Comparison of ENCODE assay signal across 19 cellular contexts in the genomic region with DNA sequence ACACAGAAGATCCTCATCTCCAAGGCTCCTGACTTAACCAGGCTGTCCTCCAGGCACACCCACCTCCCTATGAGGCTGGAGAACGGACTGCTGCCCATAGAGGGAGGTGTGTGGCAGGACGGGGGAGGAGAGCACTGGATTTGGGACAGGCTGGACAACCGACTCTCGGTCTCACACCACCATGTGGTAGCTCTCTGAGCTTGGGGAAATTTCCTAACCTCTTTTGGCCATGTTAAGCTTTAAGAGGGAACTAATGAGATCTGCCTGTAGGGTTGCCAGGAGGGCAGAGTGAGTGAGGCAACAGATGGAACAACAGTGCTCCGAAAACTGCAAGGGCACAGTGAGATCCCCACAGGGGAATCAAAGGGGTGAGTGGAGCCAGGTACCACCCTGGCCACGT. TPM values are rescaled to one million over a fixed set of nuclear protein-coding genes. Genes with fewer than 3 reads are reported as not detected.
DNase-seq lines count a peak whose midpoint lies in the region; FAIRE-seq and TF ChIP-seq lines count a peak whose summit lies in the region.
"Had no signal": no experiment of that assay in that cellular context is flagged by ENCODE, and none has a peak within 500 bp of the region (broad histone marks: within the 10 kb centered on the region; RNA-seq: fewer than 3 reads in every experiment).

No MANE protein-coding gene starts in this region.

- H3K79me2 ChIP-seq in neural cell (replicated peaks; ENCODE audit: insufficient read depth, low read length): no peaks in the 10 kb centered on the region
- H3K79me2 ChIP-seq: parathyroid adenoma had no signal

- H3K4me1 ChIP-seq in HEK293 (ENCODE audit: control insufficient read depth, insufficient read depth, low read length): peaks cover 31% of the 10 kb centered on the region
- H3K4me1 ChIP-seq: parathyroid adenoma, Peyer's patch, transverse colon had no signal

- TF ChIP-seq EP300 in neural cell (conservative IDR thresholded peaks at IDR 0.05; ENCODE audit: poor library complexity, severe bottlenecking): no peak

- no peak overlapping the region for H2AFZ ChIP-seq in neural cell (ENCODE audit: low read depth, low read length)
- H2AFZ ChIP-seq: parathyroid adenoma had no signal

- H3F3A ChIP-seq in neural cell (ENCODE audit: insufficient read depth, low read length, poor library complexity, severe bottlenecking): no peaks in the 10 kb centered on the region

- H3K9me2 ChIP-seq in neural cell (ENCODE audit: insufficient read depth, low read length): no peaks in the 10 kb centered on the region

- H3K4me3 ChIP-seq in HEK293 (ENCODE audit: low read depth, low read length) (no peak overlapping the region), neural cell (ENCODE audit: low read length) (peak overlapping the region; percentile 36)
- H3K4me3 ChIP-seq: adrenal gland, Peyer's patch, smooth muscle cell, transverse colon had no signal

- H3K27me3 ChIP-seq in neural cell (ENCODE audit: insufficient read depth, low read depth, low read length): no peaks in the 10 kb centered on the region
- H3K27me3 ChIP-seq: adrenal gland, Peyer's patch, transverse colon had no signal

- FAIRE-seq in D721Med (lab: Jason Lieb, UNC): no peak

- H3K4me2 ChIP-seq in neural cell (ENCODE audit: low read length): no peak overlapping the region
- H3K4me2 ChIP-seq: smooth muscle cell had no signal

- peak; percentile 24 for TF ChIP-seq CTCF in D721Med (IDR thresholded peaks at IDR 0.05; ENCODE audit: insufficient read depth, missing control alignments)
- peak; percentile 82 for TF ChIP-seq CTCF in HEK293 (tag by site-specific recombination; IDR thresholded peaks at IDR 0.05)
- no peak for TF ChIP-seq CTCF in neural cell (IDR thresholded peaks at IDR 0.05; ENCODE audit: poor library complexity, severe bottlenecking)

- no peaks in the 10 kb centered on the region for H4K20me1 ChIP-seq in neural cell (ENCODE audit: insufficient read depth)

- peaks cover 0 to 8% of the 10 kb centered on the region in 2 experiments; a peak in 2 of 3 replicates for H3K36me3 ChIP-seq in HEK293 (ENCODE audit: control insufficient read depth in 2 of 2, insufficient read depth in 1 of 2, low read length in 2 of 2)
- no peaks in the 10 kb centered on the region for H3K36me3 ChIP-seq in neural cell (ENCODE audit: insufficient read depth, low read length)
- H3K36me3 ChIP-seq: adrenal gland, Peyer's patch, transverse colon had no signal

- no peak overlapping the region for H3K9ac ChIP-seq in neural cell (ENCODE audit: low read length)
- H3K9ac ChIP-seq: parathyroid adenoma had no signal

- no peak for TF ChIP-seq RAD21 in neural cell (conservative IDR thresholded peaks at IDR 0.05)

- no peak for DNase-seq in D721Med (ENCODE audit: insufficient read length, low spot score)
- peak; percentile 93 for DNase-seq in cerebellar cortex (ENCODE audit: low spot score)
- no peak for DNase-seq in T-helper 1 cell
- no peak for DNase-seq in NCI-H2227 (lab: John Stamatoyannopoulos, UW; ENCODE audit: unreplicated experiment)
- no peak for DNase-seq in COLO668 (lab: John Stamatoyannopoulos, UW; ENCODE audit: unreplicated experiment)
- no peak for DNase-seq in activated naive CD4-positive, alpha-beta T cell (lab: John Stamatoyannopoulos, UW)
- DNase-seq: activated CD8-positive, alpha-beta T cell treated with anti-CD3 and anti-CD28 coated beads for 36 hours; activated T-cell treated with anti-CD3 and anti-CD28 coated beads, Interleukin-2, amount 50 U/mL, for 72 hours; adrenal gland; GF-D8; GOT3; Peyer's patch; stimulated activated naive B cell treated with anti-CD40 and anti-IgM and Interleukin-4, amounts not matched to agents 10 μg/mL and 1 μg/mL and 100 μg/mL, for 72 hours; transverse colon had no signal

- H3K9me3 ChIP-seq in HEK293 (ENCODE audit: control insufficient read depth, insufficient read depth, low read depth, low read length): no peaks in the 10 kb centered on the region
- H3K9me3 ChIP-seq in neural cell (ENCODE audit: low read length): no peaks in the 10 kb centered on the region
- H3K9me3 ChIP-seq: adrenal gland, Peyer's patch, transverse colon had no signal

- CTCF ChIA-PET in HEK293 (lab: Yijun Ruan, JAX): interaction anchor here (1.1 kb wide), 1 partner anchor 46 kb away, joined by 3 read pairs; no protein-coding TSS in a partner anchor

- POLR2A ChIA-PET in HEK293 (lab: Yijun Ruan, JAX): no interaction called here

- H3K27ac ChIP-seq in HEK293 (ENCODE audit: extremely low read depth, low read depth, low read length) (peak overlapping the region; percentile 89), neural cell (ENCODE audit: low read length) (no peak overlapping the region)
- H3K27ac ChIP-seq: parathyroid adenoma, Peyer's patch, transverse colon had no signal

TF ChIP-seq in HEK293, 187 proteins besides CTCF, POLR2A, EP300 and RAD21 (continues in another document):
- peak; percentile 83 for TF ChIP-seq ZNF341 (tag by site-specific recombination; IDR thresholded peaks at IDR 0.05; ENCODE audit: low read depth)
- no peak for TF ChIP-seq ZNF416 (tag by site-specific recombination; IDR thresholded peaks at IDR 0.05)
- TF ChIP-seq SCRT2 (tag by site-specific recombination; IDR thresholded peaks at IDR 0.05): peak; percentile 79
- TF ChIP-seq, protein P1, sequence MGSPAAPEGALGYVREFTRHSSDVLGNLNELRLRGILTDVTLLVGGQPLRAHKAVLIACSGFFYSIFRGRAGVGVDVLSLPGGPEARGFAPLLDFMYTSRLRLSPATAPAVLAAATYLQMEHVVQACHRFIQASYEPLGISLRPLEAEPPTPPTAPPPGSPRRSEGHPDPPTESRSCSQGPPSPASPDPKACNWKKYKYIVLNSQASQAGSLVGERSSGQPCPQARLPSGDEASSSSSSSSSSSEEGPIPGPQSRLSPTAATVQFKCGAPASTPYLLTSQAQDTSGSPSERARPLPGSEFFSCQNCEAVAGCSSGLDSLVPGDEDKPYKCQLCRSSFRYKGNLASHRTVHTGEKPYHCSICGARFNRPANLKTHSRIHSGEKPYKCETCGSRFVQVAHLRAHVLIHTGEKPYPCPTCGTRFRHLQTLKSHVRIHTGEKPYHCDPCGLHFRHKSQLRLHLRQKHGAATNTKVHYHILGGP (tag by site-specific recombination; IDR thresholded peaks at IDR 0.05): no peak
- TF ChIP-seq ZNF521 (tag by site-specific recombination; IDR thresholded peaks at IDR 0.05): no peak

TF ChIP-seq in neural cell, 6 proteins besides CTCF, POLR2A, EP300 and RAD21:
- TF ChIP-seq EZH2 (IDR thresholded peaks at IDR 0.05; ENCODE audit: borderline replicate concordance, insufficient read depth, low read length, poor library complexity, severe bottlenecking): no peak
- no peak for TF ChIP-seq POLR2AphosphoS5 (IDR thresholded peaks at IDR 0.05)
- no peak for TF ChIP-seq MXI1 (conservative IDR thresholded peaks at IDR 0.05; ENCODE audit: poor library complexity, severe bottlenecking)
- TF ChIP-seq, protein P2, sequence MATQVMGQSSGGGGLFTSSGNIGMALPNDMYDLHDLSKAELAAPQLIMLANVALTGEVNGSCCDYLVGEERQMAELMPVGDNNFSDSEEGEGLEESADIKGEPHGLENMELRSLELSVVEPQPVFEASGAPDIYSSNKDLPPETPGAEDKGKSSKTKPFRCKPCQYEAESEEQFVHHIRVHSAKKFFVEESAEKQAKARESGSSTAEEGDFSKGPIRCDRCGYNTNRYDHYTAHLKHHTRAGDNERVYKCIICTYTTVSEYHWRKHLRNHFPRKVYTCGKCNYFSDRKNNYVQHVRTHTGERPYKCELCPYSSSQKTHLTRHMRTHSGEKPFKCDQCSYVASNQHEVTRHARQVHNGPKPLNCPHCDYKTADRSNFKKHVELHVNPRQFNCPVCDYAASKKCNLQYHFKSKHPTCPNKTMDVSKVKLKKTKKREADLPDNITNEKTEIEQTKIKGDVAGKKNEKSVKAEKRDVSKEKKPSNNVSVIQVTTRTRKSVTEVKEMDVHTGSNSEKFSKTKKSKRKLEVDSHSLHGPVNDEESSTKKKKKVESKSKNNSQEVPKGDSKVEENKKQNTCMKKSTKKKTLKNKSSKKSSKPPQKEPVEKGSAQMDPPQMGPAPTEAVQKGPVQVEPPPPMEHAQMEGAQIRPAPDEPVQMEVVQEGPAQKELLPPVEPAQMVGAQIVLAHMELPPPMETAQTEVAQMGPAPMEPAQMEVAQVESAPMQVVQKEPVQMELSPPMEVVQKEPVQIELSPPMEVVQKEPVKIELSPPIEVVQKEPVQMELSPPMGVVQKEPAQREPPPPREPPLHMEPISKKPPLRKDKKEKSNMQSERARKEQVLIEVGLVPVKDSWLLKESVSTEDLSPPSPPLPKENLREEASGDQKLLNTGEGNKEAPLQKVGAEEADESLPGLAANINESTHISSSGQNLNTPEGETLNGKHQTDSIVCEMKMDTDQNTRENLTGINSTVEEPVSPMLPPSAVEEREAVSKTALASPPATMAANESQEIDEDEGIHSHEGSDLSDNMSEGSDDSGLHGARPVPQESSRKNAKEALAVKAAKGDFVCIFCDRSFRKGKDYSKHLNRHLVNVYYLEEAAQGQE (IDR thresholded peaks at IDR 0.05; ENCODE audit: borderline replicate concordance): no peak
- TF ChIP-seq SMC3 (conservative IDR thresholded peaks at IDR 0.05; ENCODE audit: poor library complexity): no peak
- no peak for TF ChIP-seq TAF1 (IDR thresholded peaks at IDR 0.05; ENCODE audit: low read depth)

RNA-seq across cellular contexts. Expression of a gene that starts 32.7 kb away (rescaled TPM):
- 0.25 and 0.50 TPM in 2 replicates for polyA plus RNA-seq in neural cell
- 0.69 and 0.97 TPM in 2 replicates for polyA minus RNA-seq in neural cell
- polyA plus RNA-seq: CD14-positive monocyte, smooth muscle cell had no signal

RNA-seq across cellular contexts. Expression of a gene that starts 43.7 kb away (rescaled TPM):
- 68.7 and 77.0 TPM in 2 replicates for polyA plus RNA-seq in neural cell
- 75.7 and 81.1 TPM in 2 replicates for polyA minus RNA-seq in neural cell

RNA-seq across cellular contexts. Expression of a gene that starts 51.7 kb away (rescaled TPM):
- polyA plus RNA-seq in neural cell: 151 and 188 TPM in 2 replicates
- 175 and 229 TPM in 2 replicates for polyA minus RNA-seq in neural cell
